ENCODE assay signal across 8 cellular contexts in the genomic region with DNA sequence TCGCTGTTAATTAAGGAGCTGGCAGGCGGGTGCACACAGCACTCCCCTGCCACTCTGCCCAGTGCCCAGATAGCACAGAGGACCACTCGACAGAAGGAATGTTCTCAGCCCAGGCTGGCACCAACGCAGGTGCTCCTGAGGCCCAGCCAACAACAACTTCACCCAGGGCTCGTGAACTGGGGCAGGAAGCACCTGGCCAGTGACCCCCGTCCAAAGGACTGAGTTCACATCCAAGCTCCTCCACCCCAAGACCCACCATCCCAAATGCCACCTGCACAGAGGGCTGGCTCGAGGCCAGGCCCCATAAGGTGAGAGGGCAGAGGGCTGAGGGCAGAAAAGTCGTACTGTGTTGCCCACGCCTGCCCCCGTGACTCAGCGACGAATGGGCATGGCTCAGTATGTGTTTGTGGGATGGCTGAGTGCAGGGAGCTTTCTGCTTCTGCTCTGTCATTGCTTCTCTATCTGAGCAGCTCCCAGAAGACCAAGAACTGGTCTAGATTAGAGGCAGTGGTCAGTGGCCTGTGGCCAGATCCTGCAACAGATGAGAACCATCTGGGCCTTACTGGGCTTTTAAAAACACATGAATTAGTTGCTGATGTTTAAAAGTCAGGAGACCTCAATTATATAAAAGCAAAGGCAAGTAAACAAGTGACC.
DNase-seq lines count a peak whose midpoint lies in the region; ATAC-seq, FAIRE-seq and TF ChIP-seq lines count a peak whose summit lies in the region.

No MANE protein-coding gene starts in this region.

- POLR2A ChIA-PET in HepG2 (lab: Yijun Ruan, JAX): no interaction called here

- WGBS in HepG2 (ENCODE audit: low lambda C conversion rate): 94% methylated on average over 11 of the region's 12 CpGs

- no peaks in the 10 kb centered on the region for H3K79me2 ChIP-seq in HepG2 (ENCODE audit: insufficient read depth, low read length)

- no peak overlapping the region for H3K4me3 ChIP-seq in GM06990 (replicated peaks; ENCODE audit: low read depth, low read length)
- H3K4me3 ChIP-seq in bronchial epithelial cell (ENCODE audit: low read depth, low read length): no peak overlapping the region
- no peak overlapping the region for H3K4me3 ChIP-seq in HepG2 (replicated peaks in 1 of 3; ENCODE audit: insufficient read depth in 1 of 3, low read depth in 2 of 3, low read length in 3 of 3)

- TF ChIP-seq EP300 in HepG2 (IDR thresholded peaks at IDR 0.05; ENCODE audit: low read depth in 2 of 2, low read length in 2 of 2) (no peak), HepG2 (CRISPR knock-in tag; IDR thresholded peaks at IDR 0.05; ENCODE audit: borderline replicate concordance) (no peak)

- TF ChIP-seq POLR2A in HepG2 (IDR thresholded peaks at IDR 0.05; ENCODE audit: insufficient read depth in 1 of 2, low read depth in 2 of 2, low read length in 2 of 2): no peak

- DNase-seq in GM06990 (ENCODE audit: extremely low read depth, insufficient read length) (peak; percentile 32), T-helper 2 cell (peak in 3 of 5 experiments; percentile 25 to 48 (median 25)), bronchial epithelial cell (ENCODE audit: low read depth) (peak; percentile 68), HepG2 (ENCODE audit: low spot score) (no peak), LoVo (ENCODE audit: low spot score) (no peak), frontal cortex (ENCODE audit: low spot score in 2 of 2) (no peak)
- peak; percentile 69 for DNase-seq in stimulated activated CD8-positive, alpha-beta memory T cell treated with anti-CD3 and anti-CD28 coated beads, Interleukin-4, amount 100 ng/mL, for 48 hours

- no peak overlapping the region for H2AFZ ChIP-seq in HepG2 (ENCODE audit: low read length)

- BruUV-seq in HepG2 (replicated peaks; lab: Mats Ljungman, UMichigan): no TSS peak

- H3K4me2 ChIP-seq in HepG2 (ENCODE audit: low read depth, low read length): no peak overlapping the region

- FAIRE-seq in bronchial epithelial cell (lab: Jason Lieb, UNC) (no peak), HepG2 (lab: Jason Lieb, UNC) (no peak), frontal cortex (lab: Jason Lieb, UNC) (no peak)

- no peak overlapping the region for H3K27ac ChIP-seq in HepG2 (ENCODE audit: extremely low read length, insufficient read depth, low read length)

- no peaks in the 10 kb centered on the region for H3K9me3 ChIP-seq in HepG2 (ENCODE audit: low read length)

- H3K36me3 ChIP-seq in GM06990 (ENCODE audit: control insufficient read depth, insufficient read depth, low read length) (peaks cover 23% of the 10 kb centered on the region), bronchial epithelial cell (ENCODE audit: control insufficient read depth, insufficient read depth, low read length) (peaks cover 25% of the 10 kb centered on the region), HepG2 (replicated peaks in 1 of 2; ENCODE audit: control insufficient read depth in 1 of 2, insufficient read depth in 2 of 2, low read length in 2 of 2) (peaks cover 68 to 98% of the 10 kb centered on the region in 2 experiments)

- TF ChIP-seq RAD21 in HepG2 (CRISPR knock-in tag; IDR thresholded peaks at IDR 0.05): no peak

- TF ChIP-seq CTCF in GM06990 (IDR thresholded peaks at IDR 0.05; ENCODE audit: insufficient read depth, low read length, poor library complexity, severe bottlenecking) (no peak), bronchial epithelial cell (IDR thresholded peaks at IDR 0.05; ENCODE audit: insufficient read depth, low read length, severe bottlenecking) (no peak), HepG2 (CRISPR knock-in tag; IDR thresholded peaks at IDR 0.05) (no peak)

- CTCF ChIA-PET in HepG2 (lab: Yijun Ruan, JAX; ENCODE audit: low intra/inter-chr PET ratio, low total read pairs): no interaction called here

- H4K20me1 ChIP-seq in HepG2 (ENCODE audit: insufficient read depth, low read length): no peaks in the 10 kb centered on the region

- no peak overlapping the region for H3K9ac ChIP-seq in HepG2 (ENCODE audit: insufficient read depth, low read depth, low read length)

- H3K27me3 ChIP-seq in GM06990 (replicated peaks; ENCODE audit: control insufficient read depth, insufficient read depth, low read length) (no peaks in the 10 kb centered on the region), bronchial epithelial cell (ENCODE audit: control insufficient read depth, insufficient read depth, low read length) (no peaks in the 10 kb centered on the region), HepG2 (ENCODE audit: control insufficient read depth in 1 of 2, insufficient read depth in 2 of 2, low read length in 2 of 2) (no peaks in the 10 kb centered on the region)

- in situ Hi-C loops in HepG2 (cut with HindIII; ENCODE audit: extremely low pct_ligation_motif_present, low pct_unique_long_range_greater_than_20kb): no loop called here

- ATAC-seq in HepG2 (no peak), HG02623 (IDR thresholded peaks at IDR 0.05; ENCODE audit: unreplicated experiment) (no peak)

- intact Hi-C loops in HepG2 (cut with micrococcal nuclease; ENCODE audit: unreplicated experiment): no loop called here

- H3K4me1 ChIP-seq in HepG2 (ENCODE audit: insufficient read depth, low read length): no peaks in the 10 kb centered on the region

TF ChIP-seq in HepG2, 621 proteins besides CTCF, POLR2A, EP300 and RAD21:
- TF ChIP-seq ZNF703 (CRISPR knock-in tag; IDR thresholded peaks at IDR 0.05; ENCODE audit: borderline replicate concordance) (no peak), ZNF687 (CRISPR knock-in tag; IDR thresholded peaks at IDR 0.05) (0 out of 2 replicates have a peak, but pooled peaks have one; percentile 7), AGO2 (optimal IDR thresholded peaks at IDR 0.05; ENCODE audit: low read depth, low read length) (peak; percentile 53)

Comparison
In these comparisons a context has a peak if more than half of its experiments do, and no peak if none do; other contexts are left out.
1. DNase-seq: peak in GM06990 (single experiment), T-helper 2 cell (3 of 5), bronchial epithelial cell (single experiment) and stimulated activated CD8-positive, alpha-beta memory T cell treated with anti-CD3 and anti-CD28 coated beads, Interleukin-4, amount 100 ng/mL, for 48 hours (single experiment); none in HepG2 (single experiment), LoVo (single experiment) and frontal cortex (0 of 2).